In the genomic region with DNA sequence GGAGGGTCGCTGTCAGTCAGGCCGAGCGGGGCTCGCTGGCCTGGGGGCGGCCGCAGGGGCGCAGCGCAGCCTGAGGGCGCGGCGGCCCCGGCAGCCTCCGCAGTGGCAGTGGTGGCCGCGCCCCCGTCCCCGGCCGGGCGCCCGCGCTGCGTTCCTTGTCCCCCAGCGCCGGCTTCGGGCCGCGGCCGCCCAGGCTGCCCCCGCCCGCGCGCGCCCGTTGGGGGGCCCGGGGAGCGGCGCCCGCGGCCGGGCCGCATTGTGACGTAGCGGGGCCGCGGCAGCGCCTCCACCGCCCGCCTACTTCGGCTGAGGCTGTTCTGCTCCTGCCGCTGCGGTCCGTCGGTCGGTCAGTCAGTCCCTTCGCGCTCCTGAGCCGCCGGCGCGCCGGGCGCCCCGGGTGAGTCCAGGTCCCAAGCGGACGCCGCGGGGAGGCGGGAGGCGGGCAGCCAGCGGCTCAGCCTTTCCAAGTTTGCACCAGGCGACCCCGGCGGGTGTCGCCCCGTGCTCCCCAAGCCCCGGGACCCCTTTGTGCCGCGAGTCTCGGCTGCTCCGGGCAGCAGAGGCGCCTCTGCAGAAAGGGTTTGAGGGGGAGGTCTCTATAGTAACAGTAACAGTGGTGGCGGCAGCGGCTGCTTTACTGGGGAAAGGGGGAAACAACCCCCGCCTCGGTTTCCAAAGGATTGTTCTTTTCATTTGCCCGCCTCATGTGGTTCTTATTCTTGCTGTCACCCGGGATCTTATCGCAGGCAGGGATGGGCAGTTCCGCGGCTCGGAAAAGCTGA, we compare ENCODE assay signal across 1 cellular context.
TF ChIP-seq lines count a peak whose summit lies in the region.

A gene (plus strand): TSS at position 350 of the 782 bp plus-strand sequence. CDS start 78,898 bp downstream, outside the sequence.

TF ChIP-seq in GM23338, 12 proteins besides CTCF, POLR2A, EP300 and RAD21 (continued from another document):
- TF ChIP-seq, protein P1, sequence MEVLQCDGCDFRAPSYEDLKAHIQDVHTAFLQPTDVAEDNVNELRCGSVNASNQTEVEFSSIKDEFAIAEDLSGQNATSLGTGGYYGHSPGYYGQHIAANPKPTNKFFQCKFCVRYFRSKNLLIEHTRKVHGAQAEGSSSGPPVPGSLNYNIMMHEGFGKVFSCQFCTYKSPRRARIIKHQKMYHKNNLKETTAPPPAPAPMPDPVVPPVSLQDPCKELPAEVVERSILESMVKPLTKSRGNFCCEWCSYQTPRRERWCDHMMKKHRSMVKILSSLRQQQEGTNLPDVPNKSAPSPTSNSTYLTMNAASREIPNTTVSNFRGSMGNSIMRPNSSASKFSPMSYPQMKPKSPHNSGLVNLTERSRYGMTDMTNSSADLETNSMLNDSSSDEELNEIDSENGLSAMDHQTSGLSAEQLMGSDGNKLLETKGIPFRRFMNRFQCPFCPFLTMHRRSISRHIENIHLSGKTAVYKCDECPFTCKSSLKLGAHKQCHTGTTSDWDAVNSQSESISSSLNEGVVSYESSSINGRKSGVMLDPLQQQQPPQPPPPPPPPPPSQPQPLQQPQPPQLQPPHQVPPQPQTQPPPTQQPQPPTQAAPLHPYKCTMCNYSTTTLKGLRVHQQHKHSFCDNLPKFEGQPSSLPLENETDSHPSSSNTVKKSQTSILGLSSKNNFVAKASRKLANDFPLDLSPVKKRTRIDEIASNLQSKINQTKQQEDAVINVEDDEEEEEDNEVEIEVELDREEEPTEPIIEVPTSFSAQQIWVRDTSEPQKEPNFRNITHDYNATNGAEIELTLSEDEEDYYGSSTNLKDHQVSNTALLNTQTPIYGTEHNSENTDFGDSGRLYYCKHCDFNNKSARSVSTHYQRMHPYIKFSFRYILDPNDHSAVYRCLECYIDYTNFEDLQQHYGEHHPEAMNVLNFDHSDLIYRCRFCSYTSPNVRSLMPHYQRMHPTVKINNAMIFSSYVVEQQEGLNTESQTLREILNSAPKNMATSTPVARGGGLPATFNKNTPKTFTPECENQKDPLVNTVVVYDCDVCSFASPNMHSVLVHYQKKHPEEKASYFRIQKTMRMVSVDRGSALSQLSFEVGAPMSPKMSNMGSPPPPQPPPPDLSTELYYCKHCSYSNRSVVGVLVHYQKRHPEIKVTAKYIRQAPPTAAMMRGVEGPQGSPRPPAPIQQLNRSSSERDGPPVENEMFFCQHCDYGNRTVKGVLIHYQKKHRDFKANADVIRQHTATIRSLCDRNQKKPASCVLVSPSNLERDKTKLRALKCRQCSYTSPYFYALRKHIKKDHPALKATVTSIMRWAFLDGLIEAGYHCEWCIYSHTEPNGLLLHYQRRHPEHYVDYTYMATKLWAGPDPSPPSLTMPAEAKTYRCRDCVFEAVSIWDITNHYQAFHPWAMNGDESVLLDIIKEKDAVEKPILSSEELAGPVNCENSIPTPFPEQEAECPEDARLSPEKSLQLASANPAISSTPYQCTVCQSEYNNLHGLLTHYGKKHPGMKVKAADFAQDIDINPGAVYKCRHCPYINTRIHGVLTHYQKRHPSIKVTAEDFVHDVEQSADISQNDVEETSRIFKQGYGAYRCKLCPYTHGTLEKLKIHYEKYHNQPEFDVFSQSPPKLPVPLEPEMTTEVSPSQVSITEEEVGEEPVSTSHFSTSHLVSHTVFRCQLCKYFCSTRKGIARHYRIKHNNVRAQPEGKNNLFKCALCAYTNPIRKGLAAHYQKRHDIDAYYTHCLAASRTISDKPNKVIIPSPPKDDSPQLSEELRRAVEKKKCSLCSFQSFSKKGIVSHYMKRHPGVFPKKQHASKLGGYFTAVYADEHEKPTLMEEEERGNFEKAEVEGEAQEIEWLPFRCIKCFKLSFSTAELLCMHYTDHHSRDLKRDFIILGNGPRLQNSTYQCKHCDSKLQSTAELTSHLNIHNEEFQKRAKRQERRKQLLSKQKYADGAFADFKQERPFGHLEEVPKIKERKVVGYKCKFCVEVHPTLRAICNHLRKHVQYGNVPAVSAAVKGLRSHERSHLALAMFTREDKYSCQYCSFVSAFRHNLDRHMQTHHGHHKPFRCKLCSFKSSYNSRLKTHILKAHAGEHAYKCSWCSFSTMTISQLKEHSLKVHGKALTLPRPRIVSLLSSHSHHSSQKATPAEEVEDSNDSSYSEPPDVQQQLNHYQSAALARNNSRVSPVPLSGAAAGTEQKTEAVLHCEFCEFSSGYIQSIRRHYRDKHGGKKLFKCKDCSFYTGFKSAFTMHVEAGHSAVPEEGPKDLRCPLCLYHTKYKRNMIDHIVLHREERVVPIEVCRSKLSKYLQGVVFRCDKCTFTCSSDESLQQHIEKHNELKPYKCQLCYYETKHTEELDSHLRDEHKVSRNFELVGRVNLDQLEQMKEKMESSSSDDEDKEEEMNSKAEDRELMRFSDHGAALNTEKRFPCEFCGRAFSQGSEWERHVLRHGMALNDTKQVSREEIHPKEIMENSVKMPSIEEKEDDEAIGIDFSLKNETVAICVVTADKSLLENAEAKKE (CRISPR knock-in tag; IDR thresholded peaks at IDR 0.05): no peak
- TF ChIP-seq ZNF114 (CRISPR knock-in tag; IDR thresholded peaks at IDR 0.05) (no peak), POLR2AphosphoS5 (IDR thresholded peaks at IDR 0.05; ENCODE audit: low read depth) (no peak), ZNF331 (CRISPR knock-in tag; IDR thresholded peaks at IDR 0.05; ENCODE audit: low read depth) (no peak), EZH2 (IDR thresholded peaks at IDR 0.05; ENCODE audit: low read depth, unreplicated experiment) (peak; percentile 35), JUNB (IDR thresholded peaks at IDR 0.05; ENCODE audit: unreplicated experiment) (no peak), STAT1 (IDR thresholded peaks at IDR 0.05; ENCODE audit: unreplicated experiment) (no peak)
- TF ChIP-seq, protein P2, sequence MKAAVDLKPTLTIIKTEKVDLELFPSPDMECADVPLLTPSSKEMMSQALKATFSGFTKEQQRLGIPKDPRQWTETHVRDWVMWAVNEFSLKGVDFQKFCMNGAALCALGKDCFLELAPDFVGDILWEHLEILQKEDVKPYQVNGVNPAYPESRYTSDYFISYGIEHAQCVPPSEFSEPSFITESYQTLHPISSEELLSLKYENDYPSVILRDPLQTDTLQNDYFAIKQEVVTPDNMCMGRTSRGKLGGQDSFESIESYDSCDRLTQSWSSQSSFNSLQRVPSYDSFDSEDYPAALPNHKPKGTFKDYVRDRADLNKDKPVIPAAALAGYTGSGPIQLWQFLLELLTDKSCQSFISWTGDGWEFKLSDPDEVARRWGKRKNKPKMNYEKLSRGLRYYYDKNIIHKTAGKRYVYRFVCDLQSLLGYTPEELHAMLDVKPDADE (IDR thresholded peaks at IDR 0.05): no peak
TF ChIP-seq in GM23338: peak in this region for 2.
